In genomic region chr6:14969126-14969525, GRCh38 we compare ENCODE assay signal across 1 cellular context.
TF ChIP-seq lines count a peak whose summit lies in the region.

No MANE protein-coding gene starts in this region.

TF ChIP-seq in GM23338, 12 proteins besides CTCF, POLR2A, EP300 and RAD21 (continued from another document):
- TF ChIP-seq, protein P1, sequence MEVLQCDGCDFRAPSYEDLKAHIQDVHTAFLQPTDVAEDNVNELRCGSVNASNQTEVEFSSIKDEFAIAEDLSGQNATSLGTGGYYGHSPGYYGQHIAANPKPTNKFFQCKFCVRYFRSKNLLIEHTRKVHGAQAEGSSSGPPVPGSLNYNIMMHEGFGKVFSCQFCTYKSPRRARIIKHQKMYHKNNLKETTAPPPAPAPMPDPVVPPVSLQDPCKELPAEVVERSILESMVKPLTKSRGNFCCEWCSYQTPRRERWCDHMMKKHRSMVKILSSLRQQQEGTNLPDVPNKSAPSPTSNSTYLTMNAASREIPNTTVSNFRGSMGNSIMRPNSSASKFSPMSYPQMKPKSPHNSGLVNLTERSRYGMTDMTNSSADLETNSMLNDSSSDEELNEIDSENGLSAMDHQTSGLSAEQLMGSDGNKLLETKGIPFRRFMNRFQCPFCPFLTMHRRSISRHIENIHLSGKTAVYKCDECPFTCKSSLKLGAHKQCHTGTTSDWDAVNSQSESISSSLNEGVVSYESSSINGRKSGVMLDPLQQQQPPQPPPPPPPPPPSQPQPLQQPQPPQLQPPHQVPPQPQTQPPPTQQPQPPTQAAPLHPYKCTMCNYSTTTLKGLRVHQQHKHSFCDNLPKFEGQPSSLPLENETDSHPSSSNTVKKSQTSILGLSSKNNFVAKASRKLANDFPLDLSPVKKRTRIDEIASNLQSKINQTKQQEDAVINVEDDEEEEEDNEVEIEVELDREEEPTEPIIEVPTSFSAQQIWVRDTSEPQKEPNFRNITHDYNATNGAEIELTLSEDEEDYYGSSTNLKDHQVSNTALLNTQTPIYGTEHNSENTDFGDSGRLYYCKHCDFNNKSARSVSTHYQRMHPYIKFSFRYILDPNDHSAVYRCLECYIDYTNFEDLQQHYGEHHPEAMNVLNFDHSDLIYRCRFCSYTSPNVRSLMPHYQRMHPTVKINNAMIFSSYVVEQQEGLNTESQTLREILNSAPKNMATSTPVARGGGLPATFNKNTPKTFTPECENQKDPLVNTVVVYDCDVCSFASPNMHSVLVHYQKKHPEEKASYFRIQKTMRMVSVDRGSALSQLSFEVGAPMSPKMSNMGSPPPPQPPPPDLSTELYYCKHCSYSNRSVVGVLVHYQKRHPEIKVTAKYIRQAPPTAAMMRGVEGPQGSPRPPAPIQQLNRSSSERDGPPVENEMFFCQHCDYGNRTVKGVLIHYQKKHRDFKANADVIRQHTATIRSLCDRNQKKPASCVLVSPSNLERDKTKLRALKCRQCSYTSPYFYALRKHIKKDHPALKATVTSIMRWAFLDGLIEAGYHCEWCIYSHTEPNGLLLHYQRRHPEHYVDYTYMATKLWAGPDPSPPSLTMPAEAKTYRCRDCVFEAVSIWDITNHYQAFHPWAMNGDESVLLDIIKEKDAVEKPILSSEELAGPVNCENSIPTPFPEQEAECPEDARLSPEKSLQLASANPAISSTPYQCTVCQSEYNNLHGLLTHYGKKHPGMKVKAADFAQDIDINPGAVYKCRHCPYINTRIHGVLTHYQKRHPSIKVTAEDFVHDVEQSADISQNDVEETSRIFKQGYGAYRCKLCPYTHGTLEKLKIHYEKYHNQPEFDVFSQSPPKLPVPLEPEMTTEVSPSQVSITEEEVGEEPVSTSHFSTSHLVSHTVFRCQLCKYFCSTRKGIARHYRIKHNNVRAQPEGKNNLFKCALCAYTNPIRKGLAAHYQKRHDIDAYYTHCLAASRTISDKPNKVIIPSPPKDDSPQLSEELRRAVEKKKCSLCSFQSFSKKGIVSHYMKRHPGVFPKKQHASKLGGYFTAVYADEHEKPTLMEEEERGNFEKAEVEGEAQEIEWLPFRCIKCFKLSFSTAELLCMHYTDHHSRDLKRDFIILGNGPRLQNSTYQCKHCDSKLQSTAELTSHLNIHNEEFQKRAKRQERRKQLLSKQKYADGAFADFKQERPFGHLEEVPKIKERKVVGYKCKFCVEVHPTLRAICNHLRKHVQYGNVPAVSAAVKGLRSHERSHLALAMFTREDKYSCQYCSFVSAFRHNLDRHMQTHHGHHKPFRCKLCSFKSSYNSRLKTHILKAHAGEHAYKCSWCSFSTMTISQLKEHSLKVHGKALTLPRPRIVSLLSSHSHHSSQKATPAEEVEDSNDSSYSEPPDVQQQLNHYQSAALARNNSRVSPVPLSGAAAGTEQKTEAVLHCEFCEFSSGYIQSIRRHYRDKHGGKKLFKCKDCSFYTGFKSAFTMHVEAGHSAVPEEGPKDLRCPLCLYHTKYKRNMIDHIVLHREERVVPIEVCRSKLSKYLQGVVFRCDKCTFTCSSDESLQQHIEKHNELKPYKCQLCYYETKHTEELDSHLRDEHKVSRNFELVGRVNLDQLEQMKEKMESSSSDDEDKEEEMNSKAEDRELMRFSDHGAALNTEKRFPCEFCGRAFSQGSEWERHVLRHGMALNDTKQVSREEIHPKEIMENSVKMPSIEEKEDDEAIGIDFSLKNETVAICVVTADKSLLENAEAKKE (CRISPR knock-in tag; IDR thresholded peaks at IDR 0.05), result no peak
- TF ChIP-seq JUNB (IDR thresholded peaks at IDR 0.05; ENCODE audit: unreplicated experiment) (no peak), NANOG (IDR thresholded peaks at IDR 0.05; ENCODE audit: borderline replicate concordance) (no peak), STAT1 (IDR thresholded peaks at IDR 0.05; ENCODE audit: unreplicated experiment) (no peak), ZNF331 (CRISPR knock-in tag; IDR thresholded peaks at IDR 0.05; ENCODE audit: low read depth) (no peak), POLR2AphosphoS5 (IDR thresholded peaks at IDR 0.05; ENCODE audit: low read depth) (no peak), CREB1 (CRISPR knock-in tag; IDR thresholded peaks at IDR 0.05; ENCODE audit: low read depth) (no peak), EZH2 (IDR thresholded peaks at IDR 0.05; ENCODE audit: low read depth, unreplicated experiment) (no peak), EZH2phosphoT487 (IDR thresholded peaks at IDR 0.05; ENCODE audit: unreplicated experiment) (no peak)
- TF ChIP-seq, protein P2, sequence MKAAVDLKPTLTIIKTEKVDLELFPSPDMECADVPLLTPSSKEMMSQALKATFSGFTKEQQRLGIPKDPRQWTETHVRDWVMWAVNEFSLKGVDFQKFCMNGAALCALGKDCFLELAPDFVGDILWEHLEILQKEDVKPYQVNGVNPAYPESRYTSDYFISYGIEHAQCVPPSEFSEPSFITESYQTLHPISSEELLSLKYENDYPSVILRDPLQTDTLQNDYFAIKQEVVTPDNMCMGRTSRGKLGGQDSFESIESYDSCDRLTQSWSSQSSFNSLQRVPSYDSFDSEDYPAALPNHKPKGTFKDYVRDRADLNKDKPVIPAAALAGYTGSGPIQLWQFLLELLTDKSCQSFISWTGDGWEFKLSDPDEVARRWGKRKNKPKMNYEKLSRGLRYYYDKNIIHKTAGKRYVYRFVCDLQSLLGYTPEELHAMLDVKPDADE (IDR thresholded peaks at IDR 0.05), result no peak
